In genomic region chr17:82640046-82640445, GRCh38 we compare ENCODE assay signal across 15 cellular contexts.
"Had no signal": no experiment of that assay in that cellular context is flagged by ENCODE, and none has a peak within 500 bp of the region (broad histone marks: within the 10 kb centered on the region; RNA-seq: fewer than 3 reads in every experiment).

No MANE protein-coding gene starts in this region.

- DNase-seq: activated CD4-positive, alpha-beta T cell treated with anti-CD3 and anti-CD28 coated beads, Interleukin-2, amount 50 U/mL, for 1 hour; activated effector memory CD4-positive, alpha-beta T cell treated with anti-CD3 and anti-CD28 coated beads, Interleukin-2, amount 50 U/mL, for 16 hours; activated naive CD4-positive, alpha-beta T cell treated with anti-CD3 and anti-CD28 coated beads, Interleukin-2, amount 50 U/mL, for 16 hours; activated T-cell treated with anti-CD3 and anti-CD28 coated beads, Interleukin-2, amount 50 U/mL, for 72 hours; effector CD8-positive, alpha-beta T cell; esophagus squamous epithelium; left cardiac atrium; nucleus accumbens; stomach; T-helper 1 cell; T-helper 9 cell; upper lobe of left lung had no signal

- FAIRE-seq: endothelial cell of umbilical vein had no signal

- H3K27me3 ChIP-seq: ascending aorta, esophagus squamous epithelium, stomach, upper lobe of left lung had no signal

- H3K4me3 ChIP-seq: ascending aorta, esophagus squamous epithelium, stomach, upper lobe of left lung had no signal

- H3K4me1 ChIP-seq: ascending aorta had no signal

- H3K9me3 ChIP-seq: ascending aorta had no signal

- H3K27ac ChIP-seq: ascending aorta, stomach, upper lobe of left lung had no signal

- ATAC-seq: activated CD4-positive, CD25-positive, alpha-beta regulatory T cell treated with anti-CD3 and anti-CD28 coated beads, Interleukin-2, amount 50 U/mL, for 24 hours; activated T-cell treated with anti-CD3 and anti-CD28 coated beads, Interleukin-2, amount 50 U/mL, for 72 hours had no signal
